12 cellular contexts compared by ENCODE assay signal in genomic region chr10:128180843-128181242, GRCh38.
DNase-seq lines count a peak whose midpoint lies in the region; ATAC-seq and TF ChIP-seq lines count a peak whose summit lies in the region.
"Had no signal": no experiment of that assay in that cellular context is flagged by ENCODE, and none has a peak within 500 bp of the region (broad histone marks: within the 10 kb centered on the region; RNA-seq: fewer than 3 reads in every experiment).

No MANE protein-coding gene starts in this region.

- TF ChIP-seq POLR2A in erythroblast (IDR thresholded peaks at IDR 0.05; ENCODE audit: low read length), result no peak

- DNase-seq in DMS153 treated with DMSO at 0.1 percent for 48 hours (lab: John Stamatoyannopoulos, UW; ENCODE audit: unreplicated experiment), result peak; percentile 24
- peak; percentile 3 for DNase-seq in NAMALWA (ENCODE audit: low spot score)
- peak; percentile 20 for DNase-seq in activated T-helper 1 cell treated with Interleukin-2 at 50 U/mL for 16 hours (ENCODE audit: low read depth)
- peak in 2 of 3 donors; percentile 13 to 27 for DNase-seq in stimulated activated CD4-positive, alpha-beta T cell treated with anti-CD3 and anti-CD28 coated beads, Interleukin-12 subunit alpha, Interleukin-12 subunit beta, amount 100 ng/mL, for 48 hours (ENCODE audit: low read depth in 2 of 3, low spot score in 1 of 3)
- DNase-seq in erythroblast (lab: John Stamatoyannopoulos, UW), result no peak
- no peak for DNase-seq in superior temporal gyrus (ENCODE audit: extremely low spot score)
- no peak for DNase-seq in NCI-H446 (lab: John Stamatoyannopoulos, UW)
- DNase-seq: foreskin fibroblast, NCI-H526 treated with DMSO at 0.1 percent for 48 hours, transverse colon had no signal

- ATAC-seq in HG02840 (IDR thresholded peaks at IDR 0.05; ENCODE audit: low FRiP score, unreplicated experiment), result no peak
- ATAC-seq: HCT116 had no signal

Comparison
In these comparisons a context has a peak if more than half of its experiments do, and no peak if none do; other contexts are left out.
1. DNase-seq: peak in DMS153 treated with DMSO at 0.1 percent for 48 hours (single experiment), NAMALWA (single experiment), activated T-helper 1 cell treated with Interleukin-2 at 50 U/mL for 16 hours (single experiment) and stimulated activated CD4-positive, alpha-beta T cell treated with anti-CD3 and anti-CD28 coated beads, Interleukin-12 subunit alpha, Interleukin-12 subunit beta, amount 100 ng/mL, for 48 hours (2 of 3); none in erythroblast (0 of 2), superior temporal gyrus (single experiment) and NCI-H446 (0 of 2).